Comparison of ENCODE assay signal across 8 cellular contexts in genomic region chr17:44898768-44899073, GRCh38. TPM values are rescaled to one million over a fixed set of nuclear protein-coding genes. Genes with fewer than 3 reads are reported as not detected.
DNase-seq lines count a peak whose midpoint lies in the region; ATAC-seq and TF ChIP-seq lines count a peak whose summit lies in the region.

No MANE protein-coding gene starts in this region.

- peak overlapping the region; percentile 84 for H3K4me3 ChIP-seq in CD8-positive, alpha-beta T cell (ENCODE audit: low read depth, low read length)
- peak overlapping the region; percentile 60 for H3K4me3 ChIP-seq in thymus (ENCODE audit: low read length)

- CTCF ChIA-PET in CD8-positive, alpha-beta T cell (lab: Charles Lee): interaction anchor here (1.0 to 2.5 kb wide), 6 partner anchors 9 to 124 kb away, joined by 3 to 9 read pairs (median 6); no protein-coding TSS in a partner anchor

- peaks cover 22% of the 10 kb centered on the region for H3K36me3 Mint-ChIP-seq in CD8-positive, alpha-beta T cell
- peaks cover 3% of the 10 kb centered on the region for H3K36me3 Mint-ChIP-seq in IgD-negative memory B cell

- no peaks in the 10 kb centered on the region for H3K27me3 ChIP-seq in CD8-positive, alpha-beta T cell (ENCODE audit: insufficient read depth, low read length)
- no peaks in the 10 kb centered on the region for H3K27me3 ChIP-seq in layer of hippocampus (ENCODE audit: control insufficient read depth, insufficient read depth, low read length)
- H3K27me3 ChIP-seq in thymus (ENCODE audit: control insufficient read depth, insufficient read depth): no peaks in the 10 kb centered on the region

- peaks cover 29% of the 10 kb centered on the region for H3K4me1 Mint-ChIP-seq in CD8-positive, alpha-beta T cell (ENCODE audit: low read depth)
- H3K4me1 Mint-ChIP-seq in IgD-negative memory B cell: peaks cover 12 to 23% (median 19%) of the 10 kb centered on the region in 3 donors

- no peak for DNase-seq in CD8-positive, alpha-beta T cell
- no peak for DNase-seq in mucosa of gallbladder (ENCODE audit: low spot score)
- no peak for DNase-seq in activated CD8-positive, alpha-beta memory T cell treated with anti-CD3 and anti-CD28 coated beads, Interleukin-2, amount 50 U/mL, for 48 hours

- TF ChIP-seq CTCF in CD8-positive, alpha-beta T cell (IDR thresholded peaks at IDR 0.05): no peak

- peak overlapping the region; percentile 97 for H3K4me3 Mint-ChIP-seq in CD8-positive, alpha-beta T cell
- peak overlapping the region; percentile 94 to 99 (median 98) for H3K4me3 Mint-ChIP-seq in IgD-negative memory B cell

- peak overlapping the region; percentile 96 for H3K27ac ChIP-seq in CD8-positive, alpha-beta T cell (ENCODE audit: low read depth, low read length)
- H3K27ac ChIP-seq in adipose tissue (ENCODE audit: low read depth, low read length) (peak overlapping the region; percentile 36), layer of hippocampus (ENCODE audit: low read depth, low read length) (peak overlapping the region; percentile 100), thymus (ENCODE audit: low read depth) (peak overlapping the region; percentile 96)

- WGBS in adipose tissue, 3 donors: 0 to 1% (median 0%) methylated on average over 7 of the region's 7 CpGs
- WGBS in thymus: under 1% methylated on average over 7 of the region's 7 CpGs

- H3K9me3 Mint-ChIP-seq in CD8-positive, alpha-beta T cell: no peaks in the 10 kb centered on the region
- H3K9me3 Mint-ChIP-seq in IgD-negative memory B cell: peaks cover 0 to 2% (median 0%) of the 10 kb centered on the region in 3 donors

- no peaks in the 10 kb centered on the region for H3K27me3 Mint-ChIP-seq in CD8-positive, alpha-beta T cell (ENCODE audit: low read depth)
- H3K27me3 Mint-ChIP-seq in IgD-negative memory B cell: no peaks in the 10 kb centered on the region

- no peaks in the 10 kb centered on the region for H3K9me3 ChIP-seq in CD8-positive, alpha-beta T cell (ENCODE audit: low read length)
- H3K9me3 ChIP-seq in thymus (ENCODE audit: control insufficient read depth): no peaks in the 10 kb centered on the region

- POLR2A ChIA-PET in CD8-positive, alpha-beta T cell (lab: Charles Lee): interaction anchor here (0.7 to 2.3 kb wide), 9 partner anchors 11 to 250 kb away, joined by 3 to 7 read pairs (median 4); partner anchors contain the start of genes CCDC43, DCAKD, HEXIM1 and NMT1

- ATAC-seq in CD8-positive, alpha-beta T cell: no peak
- no peak for ATAC-seq in GM18868 (IDR thresholded peaks at IDR 0.05; ENCODE audit: unreplicated experiment)

- peak overlapping the region; percentile 100 for H3K27ac Mint-ChIP-seq in CD8-positive, alpha-beta T cell
- peak overlapping the region; percentile 100 for H3K27ac Mint-ChIP-seq in IgD-negative memory B cell

- intact Hi-C loops in CD8-positive, alpha-beta T cell (cut with DNase I, micrococcal nuclease): loop anchor here (1.0 to 5.0 kb wide), 7 partner anchors 49 to 711 kb away; partner anchors contain the start of genes CCDC43 (in 2 of the 2), KIF18B (in 2 of the 2), NMT1 (in 2 of the 2) and DCAKD (in 1 of the 2)

- peaks cover 7% of the 10 kb centered on the region for H3K36me3 ChIP-seq in CD8-positive, alpha-beta T cell (ENCODE audit: insufficient read depth, low read length)
- H3K36me3 ChIP-seq in thymus (ENCODE audit: control insufficient read depth, insufficient read depth): peaks cover 4% of the 10 kb centered on the region

- peaks cover 18% of the 10 kb centered on the region for H3K4me1 ChIP-seq in CD8-positive, alpha-beta T cell (ENCODE audit: insufficient read depth, low read length)
- peaks cover 7% of the 10 kb centered on the region for H3K4me1 ChIP-seq in thymus (ENCODE audit: control insufficient read depth, insufficient read depth, low read length)

RNA-seq across cellular contexts. Expression of gene EFTUD2, which starts 0.5 kb away (rescaled TPM):
- 100 to 1,000 TPM; 131 to 133 TPM for total RNA-seq in CD8-positive, alpha-beta T cell
- 67.1 TPM for polyA plus RNA-seq in IgD-negative memory B cell
- 10 to 100 TPM; 18.7 to 45.7 (median 23.8) TPM for polyA plus RNA-seq in adipose tissue
- 44.0 TPM for polyA plus RNA-seq in thymus
- 72.8 TPM for total RNA-seq in mucosa of gallbladder

RNA-seq across cellular contexts. Expression of gene GFAP, which starts 16.6 kb away (rescaled TPM):
- total RNA-seq in CD8-positive, alpha-beta T cell: not detected
- polyA plus RNA-seq in IgD-negative memory B cell (0.45 TPM), adipose tissue (1 to 10 TPM; 1.3 to 8.3 (median 3.4) TPM), thymus (0.43 TPM)
- total RNA-seq in mucosa of gallbladder: 0.09 TPM

RNA-seq across cellular contexts. Expression of gene KIF18B, which starts 48.9 kb away (rescaled TPM):
- under 1 TPM in 1 of 2 experiments, not detected in 1; 0.11 TPM for total RNA-seq in CD8-positive, alpha-beta T cell
- polyA plus RNA-seq in IgD-negative memory B cell (not detected), adipose tissue (under 1 TPM; 0.04 to 0.22 (median 0.09) TPM), thymus (2.4 TPM)
- total RNA-seq in mucosa of gallbladder: 1.4 TPM

RNA-seq across cellular contexts. Expression of gene HIGD1B, which starts 51.0 kb away (rescaled TPM):
- total RNA-seq in CD8-positive, alpha-beta T cell: not detected
- polyA plus RNA-seq in IgD-negative memory B cell: not detected
- polyA plus RNA-seq in adipose tissue: 10 to 100 TPM in 2 of 3 donors, 1 to 10 TPM in 1; 2.1 to 16.2 (median 10.7) TPM
- polyA plus RNA-seq in thymus: 2.2 TPM
- 7.2 TPM for total RNA-seq in mucosa of gallbladder

Comparison
In these comparisons a context has a peak if more than half of its experiments do, and no peak if none do; other contexts are left out.
1. H3K27ac ChIP-seq: peak in every context shown above with its lines; median percentile 100 in layer of hippocampus; 96 in CD8-positive, alpha-beta T cell; 96 in thymus; 36 in adipose tissue.